Comparison of ENCODE assay signal across 25 cellular contexts in genomic region chr12:82954064-82954463, GRCh38.
A peak's percentile ranks its signal among the peaks of the same experiment; 100 is the strongest.
DNase-seq lines count a peak whose midpoint lies in the region; ATAC-seq, FAIRE-seq and TF ChIP-seq lines count a peak whose summit lies in the region.
"Had no signal": no experiment of that assay in that cellular context is flagged by ENCODE, and none has a peak within 500 bp of the region (broad histone marks: within the 10 kb centered on the region; RNA-seq: fewer than 3 reads in every experiment).

No MANE protein-coding gene starts in this region.

- H4K8ac ChIP-seq in trophoblast cell (ENCODE audit: low read depth, low read length): no peak overlapping the region

- H3K9ac ChIP-seq in keratinocyte (ENCODE audit: control insufficient read depth, extremely low read depth, insufficient read depth, low read length) (no peak overlapping the region), trophoblast cell (ENCODE audit: low read length) (no peak overlapping the region)
- H3K9ac ChIP-seq: BLaER1 treated with 17β-estradiol and CSF1 and Interleukin-3, amounts not matched to agents 10 nM and 100 nM; GM23248 had no signal

- no peaks in the 10 kb centered on the region for H3K4me1 ChIP-seq in Caco-2
- peaks cover 25% of the 10 kb centered on the region for H3K4me1 ChIP-seq in keratinocyte (ENCODE audit: control insufficient read depth, extremely low read depth, insufficient read depth, low read length)
- H3K4me1 ChIP-seq in trophoblast cell (ENCODE audit: control insufficient read depth in 1 of 2, insufficient read depth in 2 of 2, low read length in 2 of 2): peaks cover 0 to 7% of the 10 kb centered on the region in 2 experiments
- H3K4me1 ChIP-seq in right lobe of liver: no peaks in the 10 kb centered on the region
- H3K4me1 ChIP-seq: A549; BLaER1 treated with 17β-estradiol and CSF1 and Interleukin-3, amounts not matched to agents 10 nM and 100 nM; HAP-1 had no signal

- POLR2A ChIA-PET in Caco-2 (lab: Charles Lee): no interaction called here

- H3K79me2 ChIP-seq in keratinocyte (ENCODE audit: control insufficient read depth, insufficient read depth, low read length) (no peaks in the 10 kb centered on the region), trophoblast cell (ENCODE audit: control insufficient read depth, insufficient read depth, low read length, poor library complexity) (no peaks in the 10 kb centered on the region)

- H3K79me1 ChIP-seq in trophoblast cell (ENCODE audit: low read length): peaks cover 3% of the 10 kb centered on the region

- TF ChIP-seq POLR2A in right lobe of liver (IDR thresholded peaks at IDR 0.05): no peak

- no peaks in the 10 kb centered on the region for H3K9me1 ChIP-seq in keratinocyte (ENCODE audit: control insufficient read depth, extremely low read depth, insufficient read depth, low read length)

- H3K4me3 ChIP-seq in Caco-2 (ENCODE audit: low read depth, low read length) (no peak overlapping the region), keratinocyte (ENCODE audit: control insufficient read depth in 2 of 3, extremely low read depth in 1 of 3, insufficient read depth in 2 of 3, low read depth in 1 of 3, low read length in 3 of 3) (no peak overlapping the region), trophoblast cell (ENCODE audit: low read depth, low read length) (no peak overlapping the region), right lobe of liver (no peak overlapping the region)
- H3K4me3 ChIP-seq: A549; BLaER1 treated with 17β-estradiol and CSF1 and Interleukin-3, amounts not matched to agents 10 nM and 100 nM; GM23248; HAP-1 had no signal

- intact Hi-C loops in Caco-2 (cut with micrococcal nuclease; ENCODE audit: unreplicated experiment): loop anchor here (5.0 kb wide), 1 partner anchor 267 kb away; the partner anchor contains the start of gene TMTC2
- intact Hi-C loops in right lobe of liver (cut with DNase I): no loop called here

- H3K4me1 Mint-ChIP-seq in Caco-2 (ENCODE audit: low read depth, unreplicated experiment) (peaks cover 8% of the 10 kb centered on the region), nephron (peaks cover 16% of the 10 kb centered on the region)
- H3K4me1 Mint-ChIP-seq: CD8-positive, alpha-beta memory T cell had no signal

- H2BK120ac ChIP-seq in trophoblast cell (ENCODE audit: insufficient read depth, low read length, poor library complexity): no peak overlapping the region

- no peak overlapping the region for H3K23ac ChIP-seq in trophoblast cell (ENCODE audit: low read length)

- DNase-seq in Caco-2 (no peak), keratinocyte (ENCODE audit: low read depth, low spot score) (no peak), trophoblast cell (no peak), right lobe of liver (no peak), NCI-H2227 treated with DMSO at 0.1 percent for 48 hours (lab: John Stamatoyannopoulos, UW) (no peak), H4 (ENCODE audit: low spot score) (no peak)
- DNase-seq: 8988T; ACHN; AML-193; BE2C; Calu3; CD4-positive, alpha-beta T cell; CD8-positive, alpha-beta memory T cell; DMS53; DMS79 treated with DMSO at 0.1 percent for 48 hours; GF-D8; GM23248; HFFc6 had no signal

- H2AK5ac ChIP-seq in trophoblast cell (ENCODE audit: low read length): no peak overlapping the region

- no peak overlapping the region for H4K91ac ChIP-seq in trophoblast cell (ENCODE audit: low read depth, low read length)

- no peak overlapping the region for H3K4ac ChIP-seq in trophoblast cell (ENCODE audit: low read depth, low read length)

- H3K27ac Mint-ChIP-seq in Caco-2 (ENCODE audit: unreplicated experiment) (peak overlapping the region; percentile 48), nephron (peak overlapping the region in 2 of 3 experiments; percentile 7 to 27)
- H3K27ac Mint-ChIP-seq: CD4-positive, alpha-beta T cell; CD8-positive, alpha-beta memory T cell; HFFc6 had no signal

- H3K9me3 Mint-ChIP-seq in Caco-2 (ENCODE audit: unreplicated experiment) (no peaks in the 10 kb centered on the region), nephron (peaks cover 10% of the 10 kb centered on the region)

- no CpG with 5 or more reads among the region's 3 CpGs for WGBS in trophoblast cell (ENCODE audit: extremely low coverage, insufficient coverage, insufficient read length)
- 72% methylated on average over 3 of the region's 3 CpGs for WGBS in right lobe of liver (ENCODE audit: insufficient coverage, low coverage, low lambda C conversion rate, missing lambda C conversion rate)

- ATAC-seq in right lobe of liver: no peak
- ATAC-seq: A549 had no signal

- H3K27me3 ChIP-seq in Caco-2 (replicated peaks; ENCODE audit: control insufficient read depth, insufficient read depth, low read length): no peaks in the 10 kb centered on the region
- H3K27me3 ChIP-seq in keratinocyte (ENCODE audit: control insufficient read depth, extremely low read depth, insufficient read depth, low read length): no peaks in the 10 kb centered on the region
- H3K27me3 ChIP-seq in trophoblast cell (ENCODE audit: insufficient read depth, low read length): no peaks in the 10 kb centered on the region
- H3K27me3 ChIP-seq in right lobe of liver: no peaks in the 10 kb centered on the region
- H3K27me3 ChIP-seq: BE2C; BLaER1 treated with 17β-estradiol and CSF1 and Interleukin-3, amounts not matched to agents 10 nM and 100 nM had no signal

- H3K36me3 ChIP-seq in Caco-2 (ENCODE audit: control insufficient read depth, insufficient read depth, low read length): no peaks in the 10 kb centered on the region
- H3K36me3 ChIP-seq in keratinocyte (ENCODE audit: control insufficient read depth in 2 of 2, extremely low read depth in 1 of 2, insufficient read depth in 2 of 2, low read length in 2 of 2): no peaks in the 10 kb centered on the region
- H3K36me3 ChIP-seq in trophoblast cell (ENCODE audit: control insufficient read depth in 1 of 2, insufficient read depth in 2 of 2, low read length in 2 of 2): no peaks in the 10 kb centered on the region
- H3K36me3 ChIP-seq in right lobe of liver: no peaks in the 10 kb centered on the region
- H3K36me3 ChIP-seq: BE2C; BLaER1 treated with 17β-estradiol and CSF1 and Interleukin-3, amounts not matched to agents 10 nM and 100 nM; HAP-1 had no signal

- no peak for TF ChIP-seq CTCF in Caco-2 (IDR thresholded peaks at IDR 0.05; ENCODE audit: insufficient read depth in 1 of 2, low read depth in 1 of 2, low read length in 1 of 2, severe bottlenecking in 1 of 2, unreplicated experiment in 1 of 2)
- TF ChIP-seq CTCF in keratinocyte (optimal IDR thresholded peaks at IDR 0.05 in 1 of 3, IDR thresholded peaks at IDR 0.05 in 1 of 3, conservative IDR thresholded peaks at IDR 0.05 in 1 of 3; ENCODE audit: extremely low read depth in 1 of 3, insufficient read depth in 2 of 3, low read length in 3 of 3): no peak
- no peak for TF ChIP-seq CTCF in nephron (IDR thresholded peaks at IDR 0.05; ENCODE audit: unreplicated experiment in 3 of 3)
- TF ChIP-seq CTCF in right lobe of liver (IDR thresholded peaks at IDR 0.05): no peak

- H4K20me1 ChIP-seq in keratinocyte (ENCODE audit: control insufficient read depth, extremely low read depth, insufficient read depth, low read length): no peaks in the 10 kb centered on the region
- H4K20me1 ChIP-seq: BLaER1 treated with 17β-estradiol and CSF1 and Interleukin-3, amounts not matched to agents 10 nM and 100 nM had no signal

- H3K4me2 ChIP-seq in keratinocyte (ENCODE audit: control insufficient read depth, extremely low read depth, insufficient read depth, low read depth, low read length): peak overlapping the region; percentile 59
- H3K4me2 ChIP-seq in trophoblast cell (ENCODE audit: low read length): no peak overlapping the region
- H3K4me2 ChIP-seq: A549; BLaER1 treated with 17β-estradiol and CSF1 and Interleukin-3, amounts not matched to agents 10 nM and 100 nM had no signal

- dilution Hi-C loops in keratinocyte (cut with MboI; ENCODE audit: extremely low pct_ligation_motif_present, low sequenced_read_pairs): no loop called here

- H3K18ac ChIP-seq in trophoblast cell (ENCODE audit: low read length): no peak overlapping the region

- no TSS peak for BruUV-seq in Caco-2 (replicated peaks; lab: Mats Ljungman, UMichigan)

- H3K27me3 Mint-ChIP-seq in Caco-2 (ENCODE audit: insufficient read depth, unreplicated experiment) (no peaks in the 10 kb centered on the region), nephron (ENCODE audit: low read depth) (no peaks in the 10 kb centered on the region)
- H3K27me3 Mint-ChIP-seq: CD4-positive, alpha-beta T cell had no signal

- H2AFZ ChIP-seq in keratinocyte (ENCODE audit: control insufficient read depth, low read length) (peak overlapping the region; percentile 56), trophoblast cell (ENCODE audit: insufficient read depth, low read length, poor library complexity) (no peak overlapping the region)
- H2AFZ ChIP-seq: GM23248 had no signal

- no peaks in the 10 kb centered on the region for H3K36me3 Mint-ChIP-seq in Caco-2 (ENCODE audit: insufficient read depth, unreplicated experiment)
- H3K36me3 Mint-ChIP-seq in nephron (ENCODE audit: low read depth): peaks cover 13% of the 10 kb centered on the region

- H4K12ac ChIP-seq in trophoblast cell (ENCODE audit: low read depth, low read length): no peak overlapping the region

- H3K4me3 Mint-ChIP-seq in Caco-2 (ENCODE audit: unreplicated experiment) (peak overlapping the region; percentile 15), nephron (no peak overlapping the region)
- H3K4me3 Mint-ChIP-seq: CD14-positive monocyte; CD4-positive, alpha-beta T cell; CD8-positive, alpha-beta memory T cell; HFFc6 had no signal

- H2BK12ac ChIP-seq in trophoblast cell (ENCODE audit: low read length): no peak overlapping the region

- no peaks in the 10 kb centered on the region for H3K9me3 ChIP-seq in Caco-2
- no peaks in the 10 kb centered on the region for H3K9me3 ChIP-seq in keratinocyte (ENCODE audit: control insufficient read depth, low read depth, low read length)
- no peaks in the 10 kb centered on the region for H3K9me3 ChIP-seq in trophoblast cell (ENCODE audit: insufficient read depth, low read depth, low read length)
- H3K9me3 ChIP-seq in right lobe of liver: no peaks in the 10 kb centered on the region
- H3K9me3 ChIP-seq: A549; BE2C; BLaER1 treated with 17β-estradiol and CSF1 and Interleukin-3, amounts not matched to agents 10 nM and 100 nM; HAP-1 had no signal

- CTCF ChIA-PET in Caco-2 (lab: Charles Lee): no interaction called here

- H3K27ac ChIP-seq in keratinocyte (ENCODE audit: control insufficient read depth, insufficient read depth, low read length) (no peak overlapping the region), trophoblast cell (ENCODE audit: low read depth, low read length) (peak overlapping the region; percentile 47), right lobe of liver (no peak overlapping the region)
- H3K27ac ChIP-seq: A549; BLaER1 treated with 17β-estradiol and CSF1 and Interleukin-3, amounts not matched to agents 10 nM and 100 nM; GM23248 had no signal

- no peak overlapping the region for H3K14ac ChIP-seq in trophoblast cell (ENCODE audit: low read length)

- no peak for FAIRE-seq in keratinocyte (lab: Jason Lieb, UNC)
- FAIRE-seq: A549, GM12892, H54 had no signal

- no peak overlapping the region for H2BK5ac ChIP-seq in trophoblast cell (ENCODE audit: low read depth, low read length, poor library complexity)
